In the genomic region with DNA sequence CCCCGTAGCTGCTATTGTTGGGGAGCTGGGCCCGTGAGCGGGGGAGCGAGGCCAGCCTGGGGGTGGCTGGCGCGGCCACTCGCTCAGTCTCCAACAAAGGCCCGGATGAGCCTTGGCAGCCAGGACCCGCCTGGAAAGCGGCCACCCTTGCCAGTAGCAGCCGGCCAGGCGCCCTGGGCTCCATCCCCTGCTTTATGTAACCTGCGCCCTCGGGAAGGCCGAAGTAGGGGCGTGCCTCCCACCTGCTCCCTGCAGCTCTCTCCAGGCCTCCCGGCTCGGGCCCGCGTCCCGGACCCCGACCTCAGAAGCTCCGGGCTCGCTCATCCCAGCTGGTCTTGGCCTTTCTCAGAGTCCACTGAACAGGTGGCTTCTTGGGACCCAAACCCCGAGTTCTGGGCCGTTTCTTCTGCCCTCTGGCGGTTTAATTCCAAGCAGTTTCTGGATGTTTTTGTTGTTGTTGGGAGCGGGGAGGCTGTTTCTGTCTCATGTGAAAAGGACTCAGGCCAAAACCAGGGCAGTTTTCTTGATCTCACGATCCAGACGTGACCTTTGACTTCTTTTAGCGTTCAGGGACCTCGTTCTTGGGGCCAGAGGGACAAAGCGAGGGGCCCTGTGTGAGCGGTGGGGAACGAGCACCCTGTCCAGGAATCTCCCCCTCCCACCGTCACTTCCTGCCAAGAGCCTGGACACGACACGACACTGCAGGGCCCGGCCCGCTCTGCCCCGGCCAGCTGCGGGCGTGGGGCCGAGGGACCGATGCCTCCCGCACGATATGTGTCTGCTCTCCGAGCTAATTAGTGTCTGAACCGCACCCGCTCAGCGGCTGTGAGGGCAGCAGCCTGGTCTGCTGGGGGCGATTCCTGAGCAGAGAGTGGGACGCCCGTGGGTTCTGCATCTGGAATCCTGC, we compare ENCODE assay signal across 8 cellular contexts. TPM values are rescaled to one million over a fixed set of nuclear protein-coding genes. Genes with fewer than 3 reads are reported as not detected.
DNase-seq lines count a peak whose midpoint lies in the region; ATAC-seq and TF ChIP-seq lines count a peak whose summit lies in the region.

No MANE protein-coding gene starts in this region.

- H3K9me3 ChIP-seq in A673 (ENCODE audit: low read depth, low read length, poor library complexity, severe bottlenecking) (no peaks in the 10 kb centered on the region), esophagus muscularis mucosa (no peaks in the 10 kb centered on the region), thymus (ENCODE audit: control insufficient read depth) (no peaks in the 10 kb centered on the region)

- DNase-seq in A673 (ENCODE audit: low spot score) (peak; percentile 71), GM12864 (ENCODE audit: low read depth) (no peak), NCI-H2029 (lab: John Stamatoyannopoulos, UW) (peak; percentile 61), esophagus muscularis mucosa (ENCODE audit: extremely low spot score) (no peak), middle frontal gyrus (ENCODE audit: extremely low spot score, low spot score) (peak; percentile 38)
- peak; percentile 55 for DNase-seq in activated T-cell treated with anti-CD3 and anti-CD28 coated beads, Interleukin-2, amount 50 U/mL, for 1 hour

- no peaks in the 10 kb centered on the region for H3K27me3 ChIP-seq in A673 (replicated peaks; ENCODE audit: insufficient read depth, low read depth, low read length, poor library complexity)
- H3K27me3 ChIP-seq in esophagus muscularis mucosa: no peaks in the 10 kb centered on the region
- peaks cover 5% of the 10 kb centered on the region for H3K27me3 ChIP-seq in thymus (ENCODE audit: control insufficient read depth, insufficient read depth)

- POLR2A ChIA-PET in A673 (lab: Charles Lee; ENCODE audit: low non-redundant PET): no interaction called here

- TF ChIP-seq CTCF in A673 (conservative IDR thresholded peaks at IDR 0.05; ENCODE audit: low read depth, low read length) (peak; percentile 70), GM12864 (IDR thresholded peaks at IDR 0.05; ENCODE audit: low read depth, low read length, missing control alignments) (peak; percentile 51), esophagus muscularis mucosa (IDR thresholded peaks at IDR 0.05) (peak; percentile 35 to 53 (median 45))

- no peak for TF ChIP-seq POLR2A in esophagus muscularis mucosa (IDR thresholded peaks at IDR 0.05; ENCODE audit: low read depth)

- no peak for TF ChIP-seq EP300 in esophagus muscularis mucosa (IDR thresholded peaks at IDR 0.05)

- ATAC-seq in HG02970 (IDR thresholded peaks at IDR 0.05; ENCODE audit: low FRiP score, unreplicated experiment): no peak

- H3K4me1 ChIP-seq in A673 (ENCODE audit: insufficient read depth, low read length, poor library complexity, severe bottlenecking) (peaks cover 13% of the 10 kb centered on the region), esophagus muscularis mucosa (peaks cover 34 to 54% (median 47%) of the 10 kb centered on the region in 4 donors), thymus (ENCODE audit: control insufficient read depth, insufficient read depth, low read length) (peaks cover 14% of the 10 kb centered on the region)

- no TSS peak for BruUV-seq in A673 (replicated peaks; lab: Mats Ljungman, UMichigan)

- WGBS in esophagus muscularis mucosa: 2% methylated on average over 7 of the region's 54 CpGs
- 8% methylated on average over 54 of the region's 54 CpGs for WGBS in thymus

- H3K36me3 ChIP-seq in A673 (ENCODE audit: insufficient read depth, low read length, poor library complexity, severe bottlenecking): peaks cover 22% of the 10 kb centered on the region
- peaks cover 18 to 29% (median 27%) of the 10 kb centered on the region in 4 donors for H3K36me3 ChIP-seq in esophagus muscularis mucosa
- peaks cover 20% of the 10 kb centered on the region for H3K36me3 ChIP-seq in thymus (ENCODE audit: control insufficient read depth, insufficient read depth)

- CTCF ChIA-PET in A673 (lab: Charles Lee): interaction anchor here (1.4 to 1.6 kb wide), 2 partner anchors 22 to 26 kb away, joined by 5 to 16 read pairs; no protein-coding TSS in a partner anchor

- peak overlapping the region; percentile 93 for H3K27ac ChIP-seq in A673 (ENCODE audit: low read depth, low read length, poor library complexity, severe bottlenecking)
- H3K27ac ChIP-seq in esophagus muscularis mucosa (replicated peaks in 1 of 4): peak overlapping the region; percentile 97 to 99 (median 98)
- H3K27ac ChIP-seq in thymus (ENCODE audit: low read depth): peak overlapping the region; percentile 61

- intact Hi-C loops in A673 (cut with micrococcal nuclease; ENCODE audit: unreplicated experiment) (loop anchor here (5.0 kb wide), 1 partner anchor 39 kb away; the partner anchor contains the start of gene BSG), esophagus muscularis mucosa (cut with DNase I) (no loop called here)

- H3K4me3 ChIP-seq in A673 (ENCODE audit: low read depth, low read length, poor library complexity, severe bottlenecking) (peak overlapping the region; percentile 100), GM12864 (ENCODE audit: low read depth, low read length) (peak overlapping the region; percentile 83), esophagus muscularis mucosa (peak overlapping the region; percentile 87 to 99 (median 96)), thymus (ENCODE audit: low read length) (peak overlapping the region; percentile 87)

RNA-seq across cellular contexts. Expression of gene CDC34, which starts 1.3 kb away (rescaled TPM):
- 109 and 113 TPM in 2 replicates for total RNA-seq in A673 (2021)
- 100 to 1,000 TPM in 1 of 4 donors, 10 to 100 TPM in 3; 62.5 to 100 (median 76.2) TPM for total RNA-seq in esophagus muscularis mucosa
- polyA plus RNA-seq in thymus: 72.0 TPM

RNA-seq across cellular contexts. Expression of gene GZMM, which starts 11.0 kb away (rescaled TPM):
- total RNA-seq in A673 (2021) (1.0 and 2.5 TPM in 2 replicates), esophagus muscularis mucosa (under 1 TPM in 2 of 4 donors, not detected in 2; 0.50 to 0.58 TPM)
- 28.0 TPM for polyA plus RNA-seq in thymus

RNA-seq across cellular contexts. Expression of gene TPGS1, which starts 25.5 kb away (rescaled TPM):
- 20.7 and 22.2 TPM in 2 replicates for total RNA-seq in A673 (2021)
- 10 to 100 TPM; 61.7 to 86.6 (median 64.4) TPM for total RNA-seq in esophagus muscularis mucosa
- polyA plus RNA-seq in thymus: 14.3 TPM

RNA-seq across cellular contexts. Expression of gene MADCAM1, which starts 36.5 kb away (rescaled TPM):
- 0.59 and 0.84 TPM in 2 replicates for total RNA-seq in A673 (2021)
- total RNA-seq in esophagus muscularis mucosa: under 1 TPM in 2 of 4 donors, not detected in 2; 0.17 to 0.42 TPM
- polyA plus RNA-seq in thymus: 0.27 TPM

RNA-seq across cellular contexts. Expression of gene BSG, which starts 39.6 kb away (rescaled TPM):
- total RNA-seq in A673 (2021) (865 TPM in 2 replicates), esophagus muscularis mucosa (100 to 1,000 TPM; 304 to 416 (median 362) TPM)
- 155 TPM for polyA plus RNA-seq in thymus

Comparison
In these comparisons a context has a peak if more than half of its experiments do, and no peak if none do; other contexts are left out.
1. DNase-seq: peak in A673 (single experiment), NCI-H2029 (single experiment), activated T-cell treated with anti-CD3 and anti-CD28 coated beads, Interleukin-2, amount 50 U/mL, for 1 hour (single experiment) and middle frontal gyrus (single experiment); none in GM12864 (single experiment) and esophagus muscularis mucosa (single experiment).
2. Peak in every context shown above with its lines, with median percentiles within 50 percentile points of each other: H3K27ac ChIP-seq, H3K4me3 ChIP-seq and CTCF ChIP-seq.